ENCODE assay signal across 18 cellular contexts in genomic region chr17:17376362-17376761, GRCh38.
DNase-seq lines count a peak whose midpoint lies in the region; ATAC-seq and TF ChIP-seq lines count a peak whose summit lies in the region.
"Had no signal": no experiment of that assay in that cellular context is flagged by ENCODE, and none has a peak within 500 bp of the region (broad histone marks: within the 10 kb centered on the region; RNA-seq: fewer than 3 reads in every experiment).

No MANE protein-coding gene starts in this region.

- no peak overlapping the region for H3K4me3 Mint-ChIP-seq in activated CD8-positive, alpha-beta T cell treated with anti-CD3 and anti-CD28 coated beads, Interleukin-2, amount 10 ng/mL, durations not matched to agents 7 days and 5 days
- H3K4me3 Mint-ChIP-seq: activated naive CD8-positive, alpha-beta T cell; natural killer cell treated with Interleukin-12 subunit alpha and Interleukin-12 subunit beta and Interleukin-15 and Interleukin-18, amount 100 ng/mL, for 72 hours had no signal

- H3K27ac ChIP-seq in GM23248 (peak overlapping the region; percentile 22), lower lobe of right lung (peak overlapping the region; percentile 69), SK-N-SH (ENCODE audit: low read depth in 2 of 2, low read length in 1 of 2) (peak overlapping the region in 1 of 2 experiments; percentile 78; a peak in 2 of 4 replicates), caudate nucleus (ENCODE audit: low read depth, low read length) (no peak overlapping the region)

- no peaks in the 10 kb centered on the region for H3K36me3 Mint-ChIP-seq in activated CD8-positive, alpha-beta T cell treated with anti-CD3 and anti-CD28 coated beads, Interleukin-2, amount 10 ng/mL, durations not matched to agents 7 days and 5 days (ENCODE audit: low read depth)
- H3K36me3 Mint-ChIP-seq: activated naive CD8-positive, alpha-beta T cell; natural killer cell treated with Interleukin-12 subunit alpha and Interleukin-12 subunit beta and Interleukin-15 and Interleukin-18, amount 100 ng/mL, for 72 hours had no signal

- no peaks in the 10 kb centered on the region for H3K9me3 ChIP-seq in GM23248 (ENCODE audit: low read depth)
- no peaks in the 10 kb centered on the region for H3K9me3 ChIP-seq in lower lobe of right lung
- H3K9me3 ChIP-seq in SK-N-SH: no peaks in the 10 kb centered on the region

- H3K4me3 ChIP-seq in AG04449 (ENCODE audit: low read depth, low read length) (no peak overlapping the region), GM23248 (no peak overlapping the region), lower lobe of right lung (no peak overlapping the region), SK-N-SH (ENCODE audit: low read depth in 2 of 2, low read length in 1 of 2) (no peak overlapping the region)

- in situ Hi-C loops in GM23248 (cut with MboI): no loop called here

- no peak overlapping the region for H2AFZ ChIP-seq in GM23248
- no peak overlapping the region for H2AFZ ChIP-seq in SK-N-SH (ENCODE audit: low read depth)

- H3K9me2 ChIP-seq in GM23248 (ENCODE audit: insufficient read depth) (no peaks in the 10 kb centered on the region), SK-N-SH (no peaks in the 10 kb centered on the region)

- WGBS in GM23248 (ENCODE audit: low coverage in 1 of 2, low lambda C conversion rate in 2 of 2, missing lambda C conversion rate in 2 of 2), 2 experiments: 21 to 23% methylated on average over 5 of the region's 5 CpGs
- WGBS in SK-N-SH (ENCODE audit: low lambda C conversion rate): 71% methylated on average over 5 of the region's 5 CpGs

- no peak for TF ChIP-seq EP300 in SK-N-SH (IDR thresholded peaks at IDR 0.05; ENCODE audit: borderline replicate concordance in 1 of 2, low read depth in 1 of 2, low read length in 1 of 2)

- ATAC-seq in lower lobe of right lung: peak; percentile 85 to 93
- ATAC-seq in HG02970 (IDR thresholded peaks at IDR 0.05; ENCODE audit: low FRiP score, unreplicated experiment): no peak
- ATAC-seq in activated CD8-positive, alpha-beta T cell treated with anti-CD3 and anti-CD28 coated beads, Interleukin-2, amount 10 ng/mL, durations not matched to agents 7 days and 5 days: no peak
- ATAC-seq: natural killer cell treated with Interleukin-12 subunit alpha and Interleukin-12 subunit beta and Interleukin-15 and Interleukin-18, amount 100 ng/mL, for 72 hours had no signal

- H3K4me1 ChIP-seq in GM23248 (ENCODE audit: insufficient read depth): peaks cover 7% of the 10 kb centered on the region
- peaks cover 40% of the 10 kb centered on the region for H3K4me1 ChIP-seq in lower lobe of right lung
- peaks cover 0 to 18% of the 10 kb centered on the region in 2 experiments; a peak in 1 of 4 replicates for H3K4me1 ChIP-seq in SK-N-SH (ENCODE audit: control insufficient read depth in 1 of 2, insufficient read depth in 2 of 2, low read depth in 1 of 2, low read length in 1 of 2)

- POLR2A ChIA-PET in AG04449 (lab: Yijun Ruan, JAX) (interaction anchor here (0.6 kb wide), 1 partner anchor 113 kb away, joined by 3 read pairs; no protein-coding TSS in a partner anchor), SK-N-SH (lab: Yijun Ruan, JAX) (no interaction called here)
- POLR2A ChIA-PET in activated CD8-positive, alpha-beta T cell treated with anti-CD3 and anti-CD28 coated beads, Interleukin-2, amount 10 ng/mL, durations not matched to agents 7 days and 5 days (lab: Charles Lee): no interaction called here

- H3K9me3 Mint-ChIP-seq in activated CD8-positive, alpha-beta T cell treated with anti-CD3 and anti-CD28 coated beads, Interleukin-2, amount 10 ng/mL, durations not matched to agents 7 days and 5 days (ENCODE audit: insufficient read depth): no peaks in the 10 kb centered on the region
- H3K9me3 Mint-ChIP-seq: natural killer cell treated with Interleukin-12 subunit alpha and Interleukin-12 subunit beta and Interleukin-15 and Interleukin-18, amount 100 ng/mL, for 72 hours had no signal

- TF ChIP-seq RAD21 in SK-N-SH (IDR thresholded peaks at IDR 0.05; ENCODE audit: low read length): no peak

- H3K4me1 Mint-ChIP-seq in activated CD8-positive, alpha-beta T cell treated with anti-CD3 and anti-CD28 coated beads, Interleukin-2, amount 10 ng/mL, durations not matched to agents 7 days and 5 days (ENCODE audit: low read depth): no peaks in the 10 kb centered on the region

- H3K27ac Mint-ChIP-seq in activated CD8-positive, alpha-beta T cell treated with anti-CD3 and anti-CD28 coated beads, Interleukin-2, amount 10 ng/mL, durations not matched to agents 7 days and 5 days: no peak overlapping the region
- H3K27ac Mint-ChIP-seq: activated naive CD8-positive, alpha-beta T cell; natural killer cell treated with Interleukin-12 subunit alpha and Interleukin-12 subunit beta and Interleukin-15 and Interleukin-18, amount 100 ng/mL, for 72 hours had no signal

- no peaks in the 10 kb centered on the region for H3K79me2 ChIP-seq in GM23248 (ENCODE audit: insufficient read depth)
- no peaks in the 10 kb centered on the region for H3K79me2 ChIP-seq in SK-N-SH (ENCODE audit: insufficient read depth)

- no peaks in the 10 kb centered on the region for H4K20me1 ChIP-seq in GM23248 (ENCODE audit: insufficient read depth)
- no peaks in the 10 kb centered on the region for H4K20me1 ChIP-seq in SK-N-SH (ENCODE audit: insufficient read depth)

- H3K27me3 Mint-ChIP-seq in activated CD8-positive, alpha-beta T cell treated with anti-CD3 and anti-CD28 coated beads, Interleukin-2, amount 10 ng/mL, durations not matched to agents 7 days and 5 days (ENCODE audit: low read depth): peaks cover 13% of the 10 kb centered on the region
- H3K27me3 Mint-ChIP-seq: activated naive CD8-positive, alpha-beta T cell had no signal

- H3K27me3 ChIP-seq in GM23248 (replicated peaks; ENCODE audit: insufficient read depth) (peaks cover 12% of the 10 kb centered on the region), lower lobe of right lung (ENCODE audit: low read depth) (no peaks in the 10 kb centered on the region), SK-N-SH (ENCODE audit: insufficient read depth) (peaks cover 16% of the 10 kb centered on the region; the same call in 1 of the 2 replicates)

- no peak overlapping the region for H3K9ac ChIP-seq in GM23248
- H3K9ac ChIP-seq in SK-N-SH: no peak overlapping the region

- intact Hi-C loops in lower lobe of right lung (cut with DNase I): no loop called here

- DNase-seq in AG04449 (ENCODE audit: low read depth, low spot score): peak; percentile 47
- peak; percentile 80 for DNase-seq in GM23248
- peak; percentile 60 for DNase-seq in fibroblast of gingiva (ENCODE audit: low read depth)
- no peak for DNase-seq in lower lobe of right lung
- no peak for DNase-seq in SK-N-SH
- no peak for DNase-seq in activated CD8-positive, alpha-beta T cell treated with anti-CD3 and anti-CD28 coated beads, Interleukin-2, amount 10 ng/mL, durations not matched to agents 7 days and 5 days
- DNase-seq in caudate nucleus (lab: John Stamatoyannopoulos, UW): no peak
- DNase-seq: activated CD4-positive, alpha-beta T cell treated with anti-CD3 and anti-CD28 coated beads for 48 hours; cerebellar nuclear complex; NCI-H2171 treated with DMSO at 0.1 percent for 48 hours; retina; SIG-M5; stimulated activated CD4-positive, alpha-beta T cell treated with anti-CD3 and anti-CD28 coated beads, Interleukin-2, amount 100 ng/mL, for 48 hours; stimulated activated CD8-positive, alpha-beta memory T cell treated with anti-CD3 and anti-CD28 coated beads, Interleukin-4, amount 100 ng/mL, for 48 hours; T1000 had no signal

- H3K36me3 ChIP-seq in GM23248 (ENCODE audit: low read depth): no peaks in the 10 kb centered on the region
- no peaks in the 10 kb centered on the region for H3K36me3 ChIP-seq in lower lobe of right lung
- H3K36me3 ChIP-seq in SK-N-SH (replicated peaks in 1 of 2; ENCODE audit: control insufficient read depth in 1 of 2, insufficient read depth in 2 of 2, low read length in 1 of 2): no peaks in the 10 kb centered on the region

- H3K4me2 ChIP-seq in GM23248 (ENCODE audit: unreplicated experiment) (no peak overlapping the region), SK-N-SH (no peak overlapping the region)

- H3F3A ChIP-seq in GM23248 (ENCODE audit: insufficient read depth) (0 out of 2 replicates have a peak, but pooled peaks cover 8% of the 10 kb centered on the region), SK-N-SH (replicated peaks; ENCODE audit: insufficient read depth) (no peaks in the 10 kb centered on the region)

- no peak for TF ChIP-seq CTCF in AG04449 (IDR thresholded peaks at IDR 0.05; ENCODE audit: insufficient read depth, low read length, missing control alignments)
- TF ChIP-seq CTCF in lower lobe of right lung (IDR thresholded peaks at IDR 0.05): no peak
- TF ChIP-seq CTCF in SK-N-SH (IDR thresholded peaks at IDR 0.05): no peak

- CTCF ChIA-PET in AG04449 (lab: Yijun Ruan, JAX): interaction anchor here (0.6 to 1.6 kb wide), 3 partner anchors 121 to 692 kb away, joined by 3 to 5 read pairs (median 3); no protein-coding TSS in a partner anchor
- CTCF ChIA-PET in SK-N-SH (lab: Yijun Ruan, JAX): interaction anchor here (1.7 to 1.9 kb wide), 2 partner anchors 10 to 22 kb away, joined by 7 to 14 read pairs; no protein-coding TSS in a partner anchor
- CTCF ChIA-PET in activated CD8-positive, alpha-beta T cell treated with anti-CD3 and anti-CD28 coated beads, Interleukin-2, amount 10 ng/mL, durations not matched to agents 7 days and 5 days (lab: Charles Lee): no interaction called here

TF ChIP-seq in SK-N-SH, 30 proteins besides CTCF, POLR2A, EP300 and RAD21:
- TF ChIP-seq GATA2 (CRISPR knock-in tag; IDR thresholded peaks at IDR 0.05) (no peak), SMC3 (IDR thresholded peaks at IDR 0.05; ENCODE audit: low read depth, low read length) (no peak), TEAD4 (IDR thresholded peaks at IDR 0.05; ENCODE audit: borderline replicate concordance, insufficient read depth) (no peak)

Comparison
In these comparisons a context has a peak if more than half of its experiments do, and no peak if none do; other contexts are left out.
1. DNase-seq: peak in AG04449 (single experiment), GM23248 (single experiment) and fibroblast of gingiva (single experiment); none in lower lobe of right lung (single experiment), SK-N-SH (single experiment), activated CD8-positive, alpha-beta T cell treated with anti-CD3 and anti-CD28 coated beads, Interleukin-2, amount 10 ng/mL, durations not matched to agents 7 days and 5 days (single experiment) and caudate nucleus (0 of 61).
2. ATAC-seq: peak in lower lobe of right lung (2 of 2); none in HG02970 (single experiment) and activated CD8-positive, alpha-beta T cell treated with anti-CD3 and anti-CD28 coated beads, Interleukin-2, amount 10 ng/mL, durations not matched to agents 7 days and 5 days (single experiment).